In the genomic region with DNA sequence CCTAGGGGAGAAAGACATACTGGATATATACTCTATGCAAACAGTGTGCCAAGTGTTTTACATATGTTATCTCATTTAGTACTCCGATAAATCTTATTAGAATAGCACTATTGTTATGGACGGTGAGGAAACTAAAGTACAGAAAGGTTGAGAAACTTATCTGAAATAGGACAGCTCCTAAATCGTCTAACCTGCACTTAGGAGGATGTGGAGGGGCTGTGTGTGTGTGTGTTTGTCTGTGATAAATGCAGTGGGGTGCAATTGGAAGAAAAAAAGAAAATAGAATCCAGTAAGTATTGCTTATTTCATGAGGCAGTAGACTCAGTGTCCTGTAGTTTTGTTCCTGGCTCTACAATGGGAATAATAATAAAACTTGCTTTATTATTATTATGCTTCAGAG, we compare ENCODE assay signal across 13 cellular contexts.
"Had no signal": no experiment of that assay in that cellular context is flagged by ENCODE, and none has a peak within 500 bp of the region (broad histone marks: within the 10 kb centered on the region; RNA-seq: fewer than 3 reads in every experiment).

No MANE protein-coding gene starts in this region.

- H3K9me3 ChIP-seq: psoas muscle, right lobe of liver, SJCRH30, stomach, thoracic aorta had no signal

- H3K4me1 ChIP-seq: psoas muscle, SJCRH30 had no signal

- H3K27ac ChIP-seq: psoas muscle, right lobe of liver, SJCRH30, stomach, thoracic aorta had no signal

- H3K36me3 Mint-ChIP-seq: WTC11 had no signal

- H3K27ac Mint-ChIP-seq: WTC11 had no signal

- H3K36me3 ChIP-seq: right lobe of liver, SJCRH30, stomach, thoracic aorta had no signal

- ATAC-seq: esophagus mucosa, left ventricle myocardium superior, psoas muscle, right lobe of liver, WTC11 had no signal

- H3K4me1 Mint-ChIP-seq: WTC11 had no signal

- H3K4me3 Mint-ChIP-seq: WTC11 had no signal

- H3K4me3 ChIP-seq: psoas muscle, right lobe of liver, SJCRH30, stomach, thoracic aorta had no signal

- H3K27me3 ChIP-seq: right lobe of liver, SJCRH30, stomach had no signal

- DNase-seq: activated CD4-positive, alpha-beta T cell treated with anti-CD3 and anti-CD28 coated beads, Interleukin-2, amount 50 U/mL, for 48 hours; activated CD8-positive, alpha-beta memory T cell treated with anti-CD3 and anti-CD28 coated beads, Interleukin-2, amount 50 U/mL, for 48 hours; anterior cingulate cortex; hippocampal formation; left ventricle myocardium superior; mesenchymal stem cell; psoas muscle; right lobe of liver; SJCRH30; stomach had no signal
